2 cellular contexts compared by ENCODE assay signal in genomic region chr2:57880967-57881366, GRCh38.
TF ChIP-seq lines count a peak whose summit lies in the region.

No MANE protein-coding gene starts in this region.

TF ChIP-seq in A549, 52 proteins besides CTCF, POLR2A, EP300 and RAD21 (continued from another document):
- no peak for TF ChIP-seq CHD4 (IDR thresholded peaks at IDR 0.05; ENCODE audit: borderline replicate concordance)
- no peak for TF ChIP-seq FOXS1 (CRISPR knock-in tag; IDR thresholded peaks at IDR 0.05)
- no peak for TF ChIP-seq JUNB (IDR thresholded peaks at IDR 0.05)
- TF ChIP-seq JUN (IDR thresholded peaks at IDR 0.05) = no peak
- no peak for TF ChIP-seq E2F6 (IDR thresholded peaks at IDR 0.05; ENCODE audit: borderline replicate concordance, low read depth)
- TF ChIP-seq CEBPB (IDR thresholded peaks at IDR 0.05) = no peak
- TF ChIP-seq PHF8 (IDR thresholded peaks at IDR 0.05; ENCODE audit: borderline replicate concordance, low read depth) = no peak
- no peak for TF ChIP-seq HOXB13 (CRISPR knock-in tag; IDR thresholded peaks at IDR 0.05; ENCODE audit: low read depth)
- TF ChIP-seq ZSCAN20 (CRISPR knock-in tag; IDR thresholded peaks at IDR 0.05) = no peak
- TF ChIP-seq REST (IDR thresholded peaks at IDR 0.05) = no peak
- no peak for TF ChIP-seq CHD2 (IDR thresholded peaks at IDR 0.05; ENCODE audit: low read length, partially characterized antibody)

TF ChIP-seq in GM12878, 131 proteins besides CTCF, POLR2A, EP300 and RAD21 (continued from another document):
- TF ChIP-seq RELB (IDR thresholded peaks at IDR 0.05; ENCODE audit: low read depth) (no peak), BRCA1 (IDR thresholded peaks at IDR 0.05; ENCODE audit: low read depth, low read length) (no peak), NFYA (IDR thresholded peaks at IDR 0.05; ENCODE audit: borderline replicate concordance, low read depth, low read length) (no peak), TCF3 (IDR thresholded peaks at IDR 0.05; ENCODE audit: borderline replicate concordance, insufficient read depth, low read depth, low read length) (no peak), MXI1 (IDR thresholded peaks at IDR 0.05; ENCODE audit: low read depth, low read length) (no peak), ZZZ3 (IDR thresholded peaks at IDR 0.05; ENCODE audit: control insufficient read depth, insufficient read length, low read depth) (no peak), YBX1 (IDR thresholded peaks at IDR 0.05) (no peak), JUND (IDR thresholded peaks at IDR 0.05; ENCODE audit: low read depth, low read length) (no peak), PRDM15 (CRISPR knock-in tag; IDR thresholded peaks at IDR 0.05) (no peak), E2F8 (IDR thresholded peaks at IDR 0.05; ENCODE audit: low read depth, partially characterized antibody) (no peak), ASH2L (IDR thresholded peaks at IDR 0.05; ENCODE audit: borderline replicate concordance, low read depth) (no peak), NBN (IDR thresholded peaks at IDR 0.05) (no peak), HCFC1 (IDR thresholded peaks at IDR 0.05; ENCODE audit: low read length) (no peak)
- TF ChIP-seq, protein P1, sequence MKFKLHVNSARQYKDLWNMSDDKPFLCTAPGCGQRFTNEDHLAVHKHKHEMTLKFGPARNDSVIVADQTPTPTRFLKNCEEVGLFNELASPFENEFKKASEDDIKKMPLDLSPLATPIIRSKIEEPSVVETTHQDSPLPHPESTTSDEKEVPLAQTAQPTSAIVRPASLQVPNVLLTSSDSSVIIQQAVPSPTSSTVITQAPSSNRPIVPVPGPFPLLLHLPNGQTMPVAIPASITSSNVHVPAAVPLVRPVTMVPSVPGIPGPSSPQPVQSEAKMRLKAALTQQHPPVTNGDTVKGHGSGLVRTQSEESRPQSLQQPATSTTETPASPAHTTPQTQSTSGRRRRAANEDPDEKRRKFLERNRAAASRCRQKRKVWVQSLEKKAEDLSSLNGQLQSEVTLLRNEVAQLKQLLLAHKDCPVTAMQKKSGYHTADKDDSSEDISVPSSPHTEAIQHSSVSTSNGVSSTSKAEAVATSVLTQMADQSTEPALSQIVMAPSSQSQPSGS (IDR thresholded peaks at IDR 0.05; ENCODE audit: low read length) = no peak
